In the genomic region with DNA sequence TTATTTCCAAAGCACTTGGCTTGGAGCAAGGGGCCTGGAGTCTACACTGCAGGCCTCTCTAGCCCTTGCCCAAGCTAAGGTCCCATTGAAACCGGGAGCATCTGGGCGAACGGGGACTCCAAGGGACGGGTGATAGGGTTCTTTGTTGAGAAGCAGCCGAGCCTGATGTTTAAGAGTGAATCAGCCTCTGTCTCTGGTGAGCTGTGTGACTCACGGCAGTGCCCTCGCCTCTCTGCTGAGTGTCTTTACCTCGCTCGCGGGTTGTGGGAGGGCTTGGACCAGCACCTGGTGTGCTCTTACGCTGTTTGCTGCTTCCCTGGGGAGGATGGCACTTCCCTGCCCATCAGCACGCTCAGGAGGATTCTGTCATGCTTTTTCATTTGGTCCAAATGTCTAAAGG, we compare ENCODE assay signal across 1 cellular context.
A peak's percentile ranks its signal among the peaks of the same experiment; 100 is the strongest.
TF ChIP-seq lines count a peak whose summit lies in the region.

No MANE protein-coding gene starts in this region.

TF ChIP-seq in HEK293, 187 proteins besides CTCF, POLR2A, EP300 and RAD21 (continued from another document):
- TF ChIP-seq, protein P1, sequence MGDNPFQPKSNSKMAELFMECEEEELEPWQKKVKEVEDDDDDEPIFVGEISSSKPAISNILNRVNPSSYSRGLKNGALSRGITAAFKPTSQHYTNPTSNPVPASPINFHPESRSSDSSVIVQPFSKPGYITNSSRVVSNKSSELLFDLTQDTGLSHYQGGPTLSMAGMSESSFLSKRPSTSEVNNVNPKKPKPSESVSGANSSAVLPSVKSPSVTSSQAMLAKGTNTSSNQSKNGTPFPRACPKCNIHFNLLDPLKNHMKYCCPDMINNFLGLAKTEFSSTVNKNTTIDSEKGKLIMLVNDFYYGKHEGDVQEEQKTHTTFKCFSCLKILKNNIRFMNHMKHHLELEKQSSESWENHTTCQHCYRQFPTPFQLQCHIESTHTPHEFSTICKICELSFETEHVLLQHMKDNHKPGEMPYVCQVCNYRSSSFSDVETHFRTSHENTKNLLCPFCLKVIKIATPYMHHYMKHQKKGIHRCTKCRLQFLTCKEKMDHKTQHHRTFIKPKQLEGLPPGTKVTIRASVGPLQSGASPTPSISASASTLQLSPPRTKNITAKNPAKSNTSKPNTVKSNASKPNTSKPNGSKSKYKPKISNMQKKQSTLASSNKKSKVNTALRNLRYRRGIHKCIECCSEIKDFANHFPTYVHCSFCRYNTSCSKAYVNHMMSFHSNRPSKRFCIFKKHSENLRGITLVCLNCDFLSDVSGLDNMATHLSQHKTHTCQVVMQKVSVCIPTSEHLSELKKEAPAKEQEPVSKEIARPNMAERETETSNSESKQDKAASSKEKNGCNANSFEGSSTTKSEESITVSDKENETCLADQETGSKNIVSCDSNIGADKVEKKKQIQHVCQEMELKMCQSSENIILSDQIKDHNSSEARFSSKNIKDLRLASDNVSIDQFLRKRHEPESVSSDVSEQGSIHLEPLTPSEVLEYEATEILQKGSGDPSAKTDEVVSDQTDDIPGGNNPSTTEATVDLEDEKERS (tag by site-specific recombination; IDR thresholded peaks at IDR 0.05), result no peak
- TF ChIP-seq ZFHX2 (tag by site-specific recombination; conservative IDR thresholded peaks at IDR 0.05) (no peak), GLI2 (tag by site-specific recombination; IDR thresholded peaks at IDR 0.05; ENCODE audit: borderline replicate concordance, low read depth) (no peak), ZFP3 (tag by site-specific recombination; IDR thresholded peaks at IDR 0.05; ENCODE audit: low read depth) (no peak), ZFP37 (tag by site-specific recombination; IDR thresholded peaks at IDR 0.05) (no peak), ZNF768 (tag by site-specific recombination; IDR thresholded peaks at IDR 0.05) (peak; percentile 48; the same call in 1 of the 2 replicates), SP3 (tag by site-specific recombination; IDR thresholded peaks at IDR 0.05) (peak; percentile 24; the same call in 1 of the 2 replicates), SP7 (tag by site-specific recombination; IDR thresholded peaks at IDR 0.05) (no peak)
- TF ChIP-seq, protein P2, sequence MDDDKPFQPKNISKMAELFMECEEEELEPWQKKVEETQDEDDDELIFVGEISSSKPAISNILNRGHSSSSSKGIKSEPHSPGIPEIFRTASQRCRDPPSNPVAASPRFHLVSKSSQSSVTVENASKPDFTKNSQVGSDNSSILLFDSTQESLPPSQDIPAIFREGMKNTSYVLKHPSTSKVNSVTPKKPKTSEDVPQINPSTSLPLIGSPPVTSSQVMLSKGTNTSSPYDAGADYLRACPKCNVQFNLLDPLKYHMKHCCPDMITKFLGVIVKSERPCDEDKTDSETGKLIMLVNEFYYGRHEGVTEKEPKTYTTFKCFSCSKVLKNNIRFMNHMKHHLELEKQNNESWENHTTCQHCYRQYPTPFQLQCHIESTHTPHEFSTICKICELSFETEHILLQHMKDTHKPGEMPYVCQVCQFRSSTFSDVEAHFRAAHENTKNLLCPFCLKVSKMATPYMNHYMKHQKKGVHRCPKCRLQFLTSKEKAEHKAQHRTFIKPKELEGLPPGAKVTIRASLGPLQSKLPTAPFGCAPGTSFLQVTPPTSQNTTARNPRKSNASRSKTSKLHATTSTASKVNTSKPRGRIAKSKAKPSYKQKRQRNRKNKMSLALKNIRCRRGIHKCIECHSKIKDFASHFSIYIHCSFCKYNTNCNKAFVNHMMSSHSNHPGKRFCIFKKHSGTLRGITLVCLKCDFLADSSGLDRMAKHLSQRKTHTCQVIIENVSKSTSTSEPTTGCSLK (tag by site-specific recombination; IDR thresholded peaks at IDR 0.05), result no peak
- TF ChIP-seq, protein P3, sequence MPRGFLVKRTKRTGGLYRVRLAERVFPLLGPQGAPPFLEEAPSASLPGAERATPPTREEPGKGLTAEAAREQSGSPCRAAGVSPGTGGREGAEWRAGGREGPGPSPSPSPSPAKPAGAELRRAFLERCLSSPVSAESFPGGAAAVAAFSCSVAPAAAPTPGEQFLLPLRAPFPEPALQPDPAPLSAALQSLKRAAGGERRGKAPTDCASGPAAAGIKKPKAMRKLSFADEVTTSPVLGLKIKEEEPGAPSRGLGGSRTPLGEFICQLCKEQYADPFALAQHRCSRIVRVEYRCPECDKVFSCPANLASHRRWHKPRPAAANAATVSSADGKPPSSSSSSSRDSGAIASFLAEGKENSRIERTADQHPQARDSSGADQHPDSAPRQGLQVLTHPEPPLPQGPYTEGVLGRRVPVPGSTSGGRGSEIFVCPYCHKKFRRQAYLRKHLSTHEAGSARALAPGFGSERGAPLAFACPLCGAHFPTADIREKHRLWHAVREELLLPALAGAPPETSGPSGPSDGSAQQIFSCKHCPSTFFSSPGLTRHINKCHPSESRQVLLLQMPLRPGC (tag by site-specific recombination; IDR thresholded peaks at IDR 0.05), result no peak
- TF ChIP-seq, protein P4, sequence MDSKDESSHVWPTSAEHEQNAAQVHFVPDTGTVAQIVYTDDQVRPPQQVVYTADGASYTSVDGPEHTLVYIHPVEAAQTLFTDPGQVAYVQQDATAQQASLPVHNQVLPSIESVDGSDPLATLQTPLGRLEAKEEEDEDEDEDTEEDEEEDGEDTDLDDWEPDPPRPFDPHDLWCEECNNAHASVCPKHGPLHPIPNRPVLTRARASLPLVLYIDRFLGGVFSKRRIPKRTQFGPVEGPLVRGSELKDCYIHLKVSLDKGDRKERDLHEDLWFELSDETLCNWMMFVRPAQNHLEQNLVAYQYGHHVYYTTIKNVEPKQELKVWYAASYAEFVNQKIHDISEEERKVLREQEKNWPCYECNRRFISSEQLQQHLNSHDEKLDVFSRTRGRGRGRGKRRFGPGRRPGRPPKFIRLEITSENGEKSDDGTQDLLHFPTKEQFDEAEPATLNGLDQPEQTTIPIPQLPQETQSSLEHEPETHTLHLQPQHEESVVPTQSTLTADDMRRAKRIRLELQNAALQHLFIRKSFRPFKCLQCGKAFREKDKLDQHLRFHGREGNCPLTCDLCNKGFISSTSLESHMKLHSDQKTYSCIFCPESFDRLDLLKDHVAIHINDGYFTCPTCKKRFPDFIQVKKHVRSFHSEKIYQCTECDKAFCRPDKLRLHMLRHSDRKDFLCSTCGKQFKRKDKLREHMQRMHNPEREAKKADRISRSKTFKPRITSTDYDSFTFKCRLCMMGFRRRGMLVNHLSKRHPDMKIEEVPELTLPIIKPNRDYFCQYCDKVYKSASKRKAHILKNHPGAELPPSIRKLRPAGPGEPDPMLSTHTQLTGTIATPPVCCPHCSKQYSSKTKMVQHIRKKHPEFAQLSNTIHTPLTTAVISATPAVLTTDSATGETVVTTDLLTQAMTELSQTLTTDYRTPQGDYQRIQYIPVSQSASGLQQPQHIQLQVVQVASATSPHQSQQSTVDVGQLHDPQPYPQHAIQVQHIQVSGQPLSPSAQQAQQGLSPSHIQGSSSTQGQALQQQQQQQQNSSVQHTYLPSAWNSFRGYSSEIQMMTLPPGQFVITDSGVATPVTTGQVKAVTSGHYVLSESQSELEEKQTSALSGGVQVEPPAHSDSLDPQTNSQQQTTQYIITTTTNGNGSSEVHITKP (tag by site-specific recombination; IDR thresholded peaks at IDR 0.05), result no peak
